Comparison of ENCODE assay signal across 1 cellular context in the genomic region with DNA sequence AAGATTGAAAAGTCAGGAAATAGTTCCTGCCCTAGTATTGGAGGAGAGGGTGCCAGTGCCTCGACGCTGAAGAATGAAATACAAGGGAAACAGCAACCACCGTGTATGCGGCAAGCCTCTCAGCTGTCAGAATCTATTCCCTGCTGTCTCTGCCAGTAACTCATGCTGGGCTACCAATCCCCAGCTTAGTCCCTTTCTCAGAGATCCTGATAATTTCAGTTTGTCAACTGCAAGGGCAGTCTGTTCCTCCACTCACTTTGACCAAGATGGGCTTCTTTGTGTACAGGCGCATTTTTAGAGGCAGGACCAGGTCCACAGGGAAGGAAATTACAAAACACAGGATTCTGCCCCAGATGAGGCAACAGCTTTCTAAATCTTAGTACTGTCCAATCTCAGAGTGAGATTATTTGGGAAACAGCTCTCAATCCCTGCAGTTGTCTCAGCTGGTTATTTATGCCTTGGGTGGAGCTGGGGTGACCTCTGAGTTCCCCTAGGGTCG.
TF ChIP-seq lines count a peak whose summit lies in the region.

No MANE protein-coding gene starts in this region.

TF ChIP-seq in GM23338, 12 proteins besides CTCF, POLR2A, EP300 and RAD21 (continued from another document):
- TF ChIP-seq, protein P1, sequence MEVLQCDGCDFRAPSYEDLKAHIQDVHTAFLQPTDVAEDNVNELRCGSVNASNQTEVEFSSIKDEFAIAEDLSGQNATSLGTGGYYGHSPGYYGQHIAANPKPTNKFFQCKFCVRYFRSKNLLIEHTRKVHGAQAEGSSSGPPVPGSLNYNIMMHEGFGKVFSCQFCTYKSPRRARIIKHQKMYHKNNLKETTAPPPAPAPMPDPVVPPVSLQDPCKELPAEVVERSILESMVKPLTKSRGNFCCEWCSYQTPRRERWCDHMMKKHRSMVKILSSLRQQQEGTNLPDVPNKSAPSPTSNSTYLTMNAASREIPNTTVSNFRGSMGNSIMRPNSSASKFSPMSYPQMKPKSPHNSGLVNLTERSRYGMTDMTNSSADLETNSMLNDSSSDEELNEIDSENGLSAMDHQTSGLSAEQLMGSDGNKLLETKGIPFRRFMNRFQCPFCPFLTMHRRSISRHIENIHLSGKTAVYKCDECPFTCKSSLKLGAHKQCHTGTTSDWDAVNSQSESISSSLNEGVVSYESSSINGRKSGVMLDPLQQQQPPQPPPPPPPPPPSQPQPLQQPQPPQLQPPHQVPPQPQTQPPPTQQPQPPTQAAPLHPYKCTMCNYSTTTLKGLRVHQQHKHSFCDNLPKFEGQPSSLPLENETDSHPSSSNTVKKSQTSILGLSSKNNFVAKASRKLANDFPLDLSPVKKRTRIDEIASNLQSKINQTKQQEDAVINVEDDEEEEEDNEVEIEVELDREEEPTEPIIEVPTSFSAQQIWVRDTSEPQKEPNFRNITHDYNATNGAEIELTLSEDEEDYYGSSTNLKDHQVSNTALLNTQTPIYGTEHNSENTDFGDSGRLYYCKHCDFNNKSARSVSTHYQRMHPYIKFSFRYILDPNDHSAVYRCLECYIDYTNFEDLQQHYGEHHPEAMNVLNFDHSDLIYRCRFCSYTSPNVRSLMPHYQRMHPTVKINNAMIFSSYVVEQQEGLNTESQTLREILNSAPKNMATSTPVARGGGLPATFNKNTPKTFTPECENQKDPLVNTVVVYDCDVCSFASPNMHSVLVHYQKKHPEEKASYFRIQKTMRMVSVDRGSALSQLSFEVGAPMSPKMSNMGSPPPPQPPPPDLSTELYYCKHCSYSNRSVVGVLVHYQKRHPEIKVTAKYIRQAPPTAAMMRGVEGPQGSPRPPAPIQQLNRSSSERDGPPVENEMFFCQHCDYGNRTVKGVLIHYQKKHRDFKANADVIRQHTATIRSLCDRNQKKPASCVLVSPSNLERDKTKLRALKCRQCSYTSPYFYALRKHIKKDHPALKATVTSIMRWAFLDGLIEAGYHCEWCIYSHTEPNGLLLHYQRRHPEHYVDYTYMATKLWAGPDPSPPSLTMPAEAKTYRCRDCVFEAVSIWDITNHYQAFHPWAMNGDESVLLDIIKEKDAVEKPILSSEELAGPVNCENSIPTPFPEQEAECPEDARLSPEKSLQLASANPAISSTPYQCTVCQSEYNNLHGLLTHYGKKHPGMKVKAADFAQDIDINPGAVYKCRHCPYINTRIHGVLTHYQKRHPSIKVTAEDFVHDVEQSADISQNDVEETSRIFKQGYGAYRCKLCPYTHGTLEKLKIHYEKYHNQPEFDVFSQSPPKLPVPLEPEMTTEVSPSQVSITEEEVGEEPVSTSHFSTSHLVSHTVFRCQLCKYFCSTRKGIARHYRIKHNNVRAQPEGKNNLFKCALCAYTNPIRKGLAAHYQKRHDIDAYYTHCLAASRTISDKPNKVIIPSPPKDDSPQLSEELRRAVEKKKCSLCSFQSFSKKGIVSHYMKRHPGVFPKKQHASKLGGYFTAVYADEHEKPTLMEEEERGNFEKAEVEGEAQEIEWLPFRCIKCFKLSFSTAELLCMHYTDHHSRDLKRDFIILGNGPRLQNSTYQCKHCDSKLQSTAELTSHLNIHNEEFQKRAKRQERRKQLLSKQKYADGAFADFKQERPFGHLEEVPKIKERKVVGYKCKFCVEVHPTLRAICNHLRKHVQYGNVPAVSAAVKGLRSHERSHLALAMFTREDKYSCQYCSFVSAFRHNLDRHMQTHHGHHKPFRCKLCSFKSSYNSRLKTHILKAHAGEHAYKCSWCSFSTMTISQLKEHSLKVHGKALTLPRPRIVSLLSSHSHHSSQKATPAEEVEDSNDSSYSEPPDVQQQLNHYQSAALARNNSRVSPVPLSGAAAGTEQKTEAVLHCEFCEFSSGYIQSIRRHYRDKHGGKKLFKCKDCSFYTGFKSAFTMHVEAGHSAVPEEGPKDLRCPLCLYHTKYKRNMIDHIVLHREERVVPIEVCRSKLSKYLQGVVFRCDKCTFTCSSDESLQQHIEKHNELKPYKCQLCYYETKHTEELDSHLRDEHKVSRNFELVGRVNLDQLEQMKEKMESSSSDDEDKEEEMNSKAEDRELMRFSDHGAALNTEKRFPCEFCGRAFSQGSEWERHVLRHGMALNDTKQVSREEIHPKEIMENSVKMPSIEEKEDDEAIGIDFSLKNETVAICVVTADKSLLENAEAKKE (CRISPR knock-in tag; IDR thresholded peaks at IDR 0.05), result no peak
- no peak for TF ChIP-seq ZNF114 (CRISPR knock-in tag; IDR thresholded peaks at IDR 0.05)
- no peak for TF ChIP-seq JUNB (IDR thresholded peaks at IDR 0.05; ENCODE audit: unreplicated experiment)
- no peak for TF ChIP-seq POLR2AphosphoS5 (IDR thresholded peaks at IDR 0.05; ENCODE audit: low read depth)
- TF ChIP-seq ZNF331 (CRISPR knock-in tag; IDR thresholded peaks at IDR 0.05; ENCODE audit: low read depth), result no peak
